Comparison of ENCODE assay signal across 8 cellular contexts in the genomic region with DNA sequence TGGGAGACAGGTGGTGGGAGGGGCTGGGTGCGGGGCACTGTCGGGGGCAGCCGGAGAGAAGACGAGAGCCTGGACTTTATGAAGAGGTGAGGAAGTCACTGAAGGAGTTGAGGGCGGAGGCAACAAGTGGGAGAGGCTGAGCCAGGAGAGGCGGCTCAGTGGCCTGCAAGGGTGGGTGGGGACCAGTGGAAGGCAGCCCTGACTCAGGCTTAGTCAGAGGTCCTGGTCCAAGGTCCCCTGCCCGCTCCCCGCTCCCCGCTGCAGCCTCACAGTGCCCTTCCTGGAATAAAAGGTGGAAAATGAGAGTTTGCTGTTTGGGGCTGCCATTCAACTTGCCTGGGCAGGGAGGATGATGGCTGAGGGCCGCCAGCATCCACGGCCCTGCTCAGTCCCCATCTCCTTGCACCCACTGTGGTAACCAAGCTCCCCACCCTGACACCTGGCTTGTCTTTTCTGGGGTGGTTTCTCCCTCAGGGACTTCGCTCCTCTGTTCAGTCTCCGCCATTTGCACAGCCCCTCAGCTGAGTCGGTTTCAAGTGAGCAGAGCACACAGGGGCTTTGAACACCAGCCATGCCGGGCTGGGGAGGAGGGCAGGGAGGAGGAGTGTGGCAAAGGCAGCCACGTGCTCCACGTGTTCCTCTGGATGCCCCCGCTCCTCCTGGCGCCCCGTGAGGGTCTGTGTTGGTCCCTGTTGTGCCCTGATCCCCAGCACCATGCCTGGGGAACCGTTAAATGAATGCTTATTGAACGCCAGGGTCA. TPM values are rescaled to one million over a fixed set of nuclear protein-coding genes. Genes with fewer than 3 reads are reported as not detected.
DNase-seq lines count a peak whose midpoint lies in the region; ATAC-seq and TF ChIP-seq lines count a peak whose summit lies in the region.

No MANE protein-coding gene starts in this region.

- peak overlapping the region; percentile 57 to 65 for H3K9ac ChIP-seq in duodenal mucosa (ENCODE audit: low read depth in 1 of 2, low read length in 2 of 2)

- WGBS in lung, 2 donors = 77 to 83% methylated on average over 22 of the region's 22 CpGs

- H3K36me3 ChIP-seq in duodenal mucosa (ENCODE audit: control insufficient read depth in 1 of 2, insufficient read depth in 2 of 2, low read length in 2 of 2) (no peaks in the 10 kb centered on the region), lung (ENCODE audit: control insufficient read depth in 2 of 2, insufficient read depth in 2 of 2, low read length in 2 of 2) (no peaks in the 10 kb centered on the region)

- H3K9me3 ChIP-seq in duodenal mucosa (ENCODE audit: control insufficient read depth in 1 of 2, low read length in 2 of 2) (no peaks in the 10 kb centered on the region), lung (ENCODE audit: control insufficient read depth in 2 of 2, insufficient read depth in 1 of 2, low read length in 1 of 2) (no peaks in the 10 kb centered on the region)

- H3K4me3 ChIP-seq in duodenal mucosa (ENCODE audit: low read depth in 1 of 2, low read length in 2 of 2) (peak overlapping the region in 1 of 2 donors; percentile 48), lung (no peak overlapping the region)

- H3K27ac ChIP-seq in duodenal mucosa (ENCODE audit: low read depth, low read length) (peak overlapping the region; percentile 86), lung (ENCODE audit: low read depth in 1 of 2, low read length in 1 of 2) (peak overlapping the region; percentile 37 to 64)

- H3K27me3 ChIP-seq in duodenal mucosa (ENCODE audit: control insufficient read depth in 1 of 2, insufficient read depth in 2 of 2, low read length in 2 of 2) (no peaks in the 10 kb centered on the region), lung (ENCODE audit: control insufficient read depth, insufficient read depth) (no peaks in the 10 kb centered on the region)

- DNase-seq in A172 (ENCODE audit: low spot score) (peak; percentile 98), LoVo (ENCODE audit: low spot score) (peak; percentile 91), lung (ENCODE audit: low spot score) (no peak), NCI-H1417 treated with DMSO at 0.1 percent for 48 hours (lab: John Stamatoyannopoulos, UW) (no peak), amygdala (lab: John Stamatoyannopoulos, UW) (no peak)

- H3K4me1 ChIP-seq in duodenal mucosa (ENCODE audit: control insufficient read depth in 1 of 2, insufficient read depth in 2 of 2, low read length in 2 of 2) (peaks cover 19 to 22% of the 10 kb centered on the region in 2 donors), lung (ENCODE audit: control insufficient read depth in 2 of 2, insufficient read depth in 2 of 2, low read length in 2 of 2) (peaks cover 0 to 23% of the 10 kb centered on the region in 2 donors)

- TF ChIP-seq CTCF in lung (IDR thresholded peaks at IDR 0.05; ENCODE audit: control extremely low read depth, extremely low read depth) = no peak

- ATAC-seq in lung (ENCODE audit: insufficient read depth, low FRiP score) = peak; percentile 62
- ATAC-seq in GM21447 (IDR thresholded peaks at IDR 0.05; ENCODE audit: unreplicated experiment) = no peak
- ATAC-seq in HG02759 (IDR thresholded peaks at IDR 0.05; ENCODE audit: unreplicated experiment) = no peak

RNA-seq across cellular contexts. Expression of a gene that starts 13.7 kb away (rescaled TPM):
- 112 and 126 TPM in 2 replicates for total RNA-seq in A172 (2014; rRNA removed; shearing (Covaris generic))
- 100 to 1,000 TPM in 1 of 2 donors, 10 to 100 TPM in 1; 53.8 to 100 TPM for total RNA-seq in lung
- 100 to 1,000 TPM in 1 of 2 donors, 10 to 100 TPM in 1; 34.6 to 111 TPM for polyA plus RNA-seq in lung

RNA-seq across cellular contexts. Expression of a gene that starts 15.7 kb away (rescaled TPM):
- 36.9 and 38.1 TPM in 2 replicates for total RNA-seq in A172 (2014; rRNA removed; shearing (Covaris generic))
- 10 to 100 TPM; 27.1 to 35.2 TPM for total RNA-seq in lung
- polyA plus RNA-seq in lung = 10 to 100 TPM in 1 of 2 donors, 1 to 10 TPM in 1; 6.5 to 27.0 TPM

Comparison
In these comparisons a context has a peak if more than half of its experiments do, and no peak if none do; other contexts are left out.
1. DNase-seq: peak in A172 (single experiment) and LoVo (single experiment); none in lung (single experiment), NCI-H1417 treated with DMSO at 0.1 percent for 48 hours (single experiment) and amygdala (0 of 56).